19 cellular contexts compared by ENCODE assay signal in genomic region chr19:5189318-5189607, GRCh38.
"Had no signal": no experiment of that assay in that cellular context is flagged by ENCODE, and none has a peak within 500 bp of the region (broad histone marks: within the 10 kb centered on the region; RNA-seq: fewer than 3 reads in every experiment).

No MANE protein-coding gene starts in this region.

- H3K4me1 ChIP-seq: colonic mucosa, heart right ventricle, spleen, testis had no signal

- H3K9me3 ChIP-seq: colonic mucosa, heart right ventricle, testis had no signal

- H3K27ac Mint-ChIP-seq: activated CD4-positive, alpha-beta T cell treated with anti-CD3 and anti-CD28 coated beads for 36 hours; activated naive CD4-positive, alpha-beta T cell treated with anti-CD3 and anti-CD28 coated beads for 36 hours; activated T-helper 2 cell treated with anti-CD3 and anti-CD28 coated beads, Interferon-gamma antibody, Interleukin-2, Interleukin-4, amounts not matched to agents 10 μg/mL and 5 μg/mL and 100 μg/mL, durations not matched to agents 14 hours and 24 hours and 36 hours; endodermal cell; stimulated activated memory B cell treated with anti-CD40 and anti-IgM and Interleukin-4, amounts not matched to agents 10 μg/mL and 1 μg/mL and 100 μg/mL, for 72 hours; T-helper 1 cell treated with Interleukin-12 subunit alpha and Interleukin-12 subunit beta and Interleukin-4 antibody, amounts not matched to agents 30 μg/mL and 1 μg/mL, for 36 hours; type B pancreatic cell had no signal

- H3K27ac ChIP-seq: colonic mucosa, epithelial cell of prostate, heart right ventricle, spleen, testis had no signal

- H3K36me3 Mint-ChIP-seq: naive thymus-derived CD8-positive, alpha-beta T cell; stimulated activated memory B cell treated with anti-CD40 and anti-IgM and Interleukin-4, amounts not matched to agents 10 μg/mL and 1 μg/mL and 100 μg/mL, for 72 hours; type B pancreatic cell had no signal

- H3K27me3 ChIP-seq: colonic mucosa, spleen, testis had no signal

- H3K4me3 ChIP-seq: colonic mucosa, heart right ventricle, spleen, testis had no signal

- H3K4me3 Mint-ChIP-seq: activated CD4-positive, alpha-beta T cell treated with anti-CD3 and anti-CD28 coated beads for 36 hours; activated naive CD4-positive, alpha-beta T cell treated with anti-CD3 and anti-CD28 coated beads for 36 hours; central memory CD8-positive, alpha-beta T cell; endodermal cell; naive thymus-derived CD8-positive, alpha-beta T cell; stimulated activated memory B cell treated with anti-CD40 and anti-IgM and Interleukin-4, amounts not matched to agents 10 μg/mL and 1 μg/mL and 100 μg/mL, for 72 hours; T-helper 1 cell treated with Interleukin-12 subunit alpha and Interleukin-12 subunit beta and Interleukin-4 antibody, amounts not matched to agents 30 μg/mL and 1 μg/mL, for 36 hours; type B pancreatic cell had no signal

- H3K9me3 Mint-ChIP-seq: activated naive CD4-positive, alpha-beta T cell treated with anti-CD3 and anti-CD28 coated beads for 36 hours; activated T-helper 2 cell treated with anti-CD3 and anti-CD28 coated beads, Interferon-gamma antibody, Interleukin-2, Interleukin-4, amounts not matched to agents 10 μg/mL and 5 μg/mL and 100 μg/mL, durations not matched to agents 14 hours and 24 hours and 36 hours; central memory CD8-positive, alpha-beta T cell; naive thymus-derived CD8-positive, alpha-beta T cell; stimulated activated memory B cell treated with anti-CD40 and anti-IgM and Interleukin-4, amounts not matched to agents 10 μg/mL and 1 μg/mL and 100 μg/mL, for 72 hours; T-helper 1 cell treated with Interleukin-12 subunit alpha and Interleukin-12 subunit beta and Interleukin-4 antibody, amounts not matched to agents 30 μg/mL and 1 μg/mL, for 36 hours; type B pancreatic cell had no signal

- DNase-seq: activated CD4-positive, alpha-beta T cell treated with anti-CD3 and anti-CD28 coated beads for 36 hours; activated CD4-positive, alpha-beta T cell treated with anti-CD3 and anti-CD28 coated beads, Interleukin-2, amount 50 U/mL, for 48 hours; activated naive CD4-positive, alpha-beta T cell treated with anti-CD3 and anti-CD28 coated beads for 36 hours; activated T-cell treated with anti-CD3 and anti-CD28 coated beads, Interleukin-2, amount 50 U/mL, for 1 hour; anterior cingulate cortex; colonic mucosa; endodermal cell; heart right ventricle; mesendoderm; naive thymus-derived CD8-positive, alpha-beta T cell; spleen; stimulated activated CD4-positive, alpha-beta T cell treated with anti-CD3 and anti-CD28 coated beads, Interleukin-4, amount 100 ng/mL, for 4 hours; testis had no signal

- H3K36me3 ChIP-seq: colonic mucosa, heart right ventricle, spleen had no signal

- ATAC-seq: activated CD4-positive, alpha-beta T cell treated with anti-CD3 and anti-CD28 coated beads for 36 hours; heart right ventricle; naive thymus-derived CD8-positive, alpha-beta T cell; stimulated activated memory B cell treated with anti-CD40 and anti-IgM and Interleukin-4, amounts not matched to agents 10 μg/mL and 1 μg/mL and 100 μg/mL, for 72 hours had no signal

- H3K4me1 Mint-ChIP-seq: activated CD4-positive, alpha-beta T cell treated with anti-CD3 and anti-CD28 coated beads for 36 hours; central memory CD8-positive, alpha-beta T cell; stimulated activated memory B cell treated with anti-CD40 and anti-IgM and Interleukin-4, amounts not matched to agents 10 μg/mL and 1 μg/mL and 100 μg/mL, for 72 hours had no signal
